8 cellular contexts compared by ENCODE assay signal in genomic region chrX:8879750-8880149, GRCh38.
DNase-seq lines count a peak whose midpoint lies in the region; ATAC-seq and TF ChIP-seq lines count a peak whose summit lies in the region.

No MANE protein-coding gene starts in this region.

- no peaks in the 10 kb centered on the region for H3K27me3 ChIP-seq in MG63

- TF ChIP-seq CTCF in AG09319 (IDR thresholded peaks at IDR 0.05; ENCODE audit: low read depth, low read length): peak; percentile 50

- peak; percentile 66 for ATAC-seq in GM19395 (IDR thresholded peaks at IDR 0.05; ENCODE audit: unreplicated experiment)
- peak; percentile 64; the same call in 2 of the 3 replicates for ATAC-seq in SK-N-SH treated with all-trans-retinoic acid at 6 μM for 48 hours
- no peak for ATAC-seq in HG03460 (IDR thresholded peaks at IDR 0.05; ENCODE audit: unreplicated experiment)
- ATAC-seq in GM19455 (IDR thresholded peaks at IDR 0.05; ENCODE audit: unreplicated experiment): no peak

- H3K9me3 ChIP-seq in MG63: no peaks in the 10 kb centered on the region

- DNase-seq in AG09319 (ENCODE audit: extremely low read depth, low read depth): no peak
- peak; percentile 37 for DNase-seq in dermis blood vessel endothelial cell
- peak; percentile 1 for DNase-seq in stimulated activated CD4-positive, alpha-beta T cell treated with anti-CD3 and anti-CD28 coated beads, Interleukin-12 subunit alpha, Interleukin-12 subunit beta, amount 100 ng/mL, for 4 hours
- no peak for DNase-seq in MG63

- no peak overlapping the region for H3K4me3 ChIP-seq in MG63

- no peaks in the 10 kb centered on the region for H3K36me3 ChIP-seq in MG63

TF ChIP-seq in SK-N-SH treated with all-trans-retinoic acid at 6 μM for 48 hours, 23 proteins besides CTCF, POLR2A, EP300 and RAD21:
- TF ChIP-seq ESRRG (CRISPR knock-in tag; IDR thresholded peaks at IDR 0.05) (no peak), TOX (CRISPR knock-in tag; IDR thresholded peaks at IDR 0.05; ENCODE audit: borderline replicate concordance) (no peak), PATZ1 (CRISPR knock-in tag; IDR thresholded peaks at IDR 0.05; ENCODE audit: borderline replicate concordance) (no peak), SNAI2 (CRISPR knock-in tag; IDR thresholded peaks at IDR 0.05) (no peak)

Comparison
In these comparisons a context has a peak if more than half of its experiments do, and no peak if none do; other contexts are left out.
1. DNase-seq: peak in dermis blood vessel endothelial cell (single experiment) and stimulated activated CD4-positive, alpha-beta T cell treated with anti-CD3 and anti-CD28 coated beads, Interleukin-12 subunit alpha, Interleukin-12 subunit beta, amount 100 ng/mL, for 4 hours (single experiment); none in AG09319 (single experiment) and MG63 (single experiment).
2. ATAC-seq: peak in GM19395 (single experiment) and SK-N-SH treated with all-trans-retinoic acid at 6 μM for 48 hours (single experiment); none in HG03460 (single experiment) and GM19455 (single experiment).